8 cellular contexts compared by ENCODE assay signal in genomic region chr12:50222275-50222783, GRCh38. TPM values are rescaled to one million over a fixed set of nuclear protein-coding genes. Genes with fewer than 3 reads are reported as not detected.
DNase-seq lines count a peak whose midpoint lies in the region; TF ChIP-seq lines count a peak whose summit lies in the region.

No MANE protein-coding gene starts in this region.

- TF ChIP-seq CTCF in SK-N-SH (IDR thresholded peaks at IDR 0.05), result peak; percentile 42
- TF ChIP-seq CTCF in colonic mucosa (IDR thresholded peaks at IDR 0.05), result no peak

- TF ChIP-seq EP300 in SK-N-SH (IDR thresholded peaks at IDR 0.05; ENCODE audit: borderline replicate concordance in 1 of 2, low read depth in 1 of 2, low read length in 1 of 2), result no peak

- peak overlapping the region; percentile 65 to 71 for H3K4me3 ChIP-seq in SK-N-SH (ENCODE audit: low read depth in 2 of 2, low read length in 1 of 2)
- peak overlapping the region; percentile 16 for H3K4me3 ChIP-seq in colonic mucosa
- peak overlapping the region; percentile 80 to 91 for H3K4me3 ChIP-seq in stomach smooth muscle (ENCODE audit: low read length in 2 of 2)

- CTCF ChIA-PET in SK-N-SH (lab: Yijun Ruan, JAX), result interaction anchor here (0.7 to 2.8 kb wide), 11 partner anchors 12 to 254 kb away, joined by 3 to 20 read pairs (median 4); partner anchors contain the start of genes COX14, LIMA1 and SMARCD1

- peak overlapping the region; percentile 67; the same call in 1 of the 2 replicates for H2AFZ ChIP-seq in SK-N-SH (ENCODE audit: low read depth)

- POLR2A ChIA-PET in SK-N-SH (lab: Yijun Ruan, JAX), result interaction anchor here (0.6 to 1.1 kb wide), 4 partner anchors 11 to 143 kb away, joined by 3 read pairs; no protein-coding TSS in a partner anchor

- H3K4me1 ChIP-seq in SK-N-SH (ENCODE audit: control insufficient read depth in 1 of 2, insufficient read depth in 2 of 2, low read depth in 1 of 2, low read length in 1 of 2) (peaks cover 6 to 20% of the 10 kb centered on the region in 2 experiments; a peak in 3 of 4 replicates), colonic mucosa (no peaks in the 10 kb centered on the region), stomach smooth muscle (ENCODE audit: control insufficient read depth, insufficient read depth, low read length) (peaks cover 10% of the 10 kb centered on the region)

- H3K36me3 ChIP-seq in SK-N-SH (replicated peaks in 1 of 2; ENCODE audit: control insufficient read depth in 1 of 2, insufficient read depth in 2 of 2, low read length in 1 of 2) (peaks cover 5 to 10% of the 10 kb centered on the region in 2 experiments), colonic mucosa (no peaks in the 10 kb centered on the region), stomach smooth muscle (ENCODE audit: control insufficient read depth in 2 of 2, insufficient read depth in 2 of 2, low read length in 2 of 2) (peaks cover 0 to 3% of the 10 kb centered on the region in 2 donors)

- H4K20me1 ChIP-seq in SK-N-SH (ENCODE audit: insufficient read depth), result no peaks in the 10 kb centered on the region; the same call in 1 of the 2 replicates

- peaks cover 65% of the 10 kb centered on the region for H3K79me2 ChIP-seq in SK-N-SH (ENCODE audit: insufficient read depth)

- peak overlapping the region; percentile 66 for H3K4me2 ChIP-seq in SK-N-SH

- no peaks in the 10 kb centered on the region for H3K9me2 ChIP-seq in SK-N-SH

- DNase-seq in NCI-H1417 (lab: John Stamatoyannopoulos, UW) (peak; percentile 25 to 52 (median 47)), NCI-H1417 treated with DMSO at 0.1 percent for 48 hours (lab: John Stamatoyannopoulos, UW) (no peak), Kasumi-1 (lab: John Stamatoyannopoulos, UW) (peak; percentile 72 to 83), SK-N-SH (peak; percentile 73), colonic mucosa (peak; percentile 57), kidney tubule cell (ENCODE audit: low spot score) (peak; percentile 72)
- no peak for DNase-seq in stimulated activated CD4-positive, alpha-beta T cell treated with anti-CD3 and anti-CD28 coated beads, Interleukin-1b, Interleukin-23, amount 100 ng/mL, for 48 hours

- H3F3A ChIP-seq in SK-N-SH (replicated peaks; ENCODE audit: insufficient read depth), result peaks cover 46% of the 10 kb centered on the region

- H3K9me3 ChIP-seq in SK-N-SH, result no peaks in the 10 kb centered on the region
- no peaks in the 10 kb centered on the region for H3K9me3 ChIP-seq in colonic mucosa
- H3K9me3 ChIP-seq in stomach smooth muscle (ENCODE audit: control insufficient read depth in 2 of 2, low read length in 2 of 2), result no peaks in the 10 kb centered on the region

- H3K9ac ChIP-seq in SK-N-SH, result peak overlapping the region; percentile 80
- H3K9ac ChIP-seq in colonic mucosa (ENCODE audit: low read depth in 2 of 2, low read length in 2 of 2), result peak overlapping the region; percentile 38 to 46
- H3K9ac ChIP-seq in stomach smooth muscle (ENCODE audit: low read length in 2 of 2), result peak overlapping the region; percentile 84 to 91

- intact Hi-C loops in colonic mucosa (cut with DNase I), result loop anchor here (10.0 kb wide), 1 partner anchor 62 kb away; the partner anchor contains the start of gene LIMA1

- peak overlapping the region; percentile 83 to 97 for H3K27ac ChIP-seq in SK-N-SH (ENCODE audit: low read depth in 2 of 2, low read length in 1 of 2)
- peak overlapping the region; percentile 45 for H3K27ac ChIP-seq in colonic mucosa
- H3K27ac ChIP-seq in stomach smooth muscle (ENCODE audit: low read length), result peak overlapping the region; percentile 82

- H3K27me3 ChIP-seq in SK-N-SH (ENCODE audit: insufficient read depth), result no peaks in the 10 kb centered on the region
- no peaks in the 10 kb centered on the region for H3K27me3 ChIP-seq in colonic mucosa
- H3K27me3 ChIP-seq in stomach smooth muscle (ENCODE audit: control insufficient read depth in 1 of 2, insufficient read depth in 2 of 2, low read length in 2 of 2), result no peaks in the 10 kb centered on the region

- WGBS in SK-N-SH (ENCODE audit: low lambda C conversion rate), result 7% methylated on average over 5 of the region's 5 CpGs

- TF ChIP-seq RAD21 in SK-N-SH (IDR thresholded peaks at IDR 0.05; ENCODE audit: low read length), result peak; percentile 12; the same call in 1 of the 2 replicates

TF ChIP-seq in SK-N-SH, 30 proteins besides CTCF, POLR2A, EP300 and RAD21:
- no peak for TF ChIP-seq FOXM1 (IDR thresholded peaks at IDR 0.05; ENCODE audit: low read depth)
- TF ChIP-seq SIN3A (IDR thresholded peaks at IDR 0.05; ENCODE audit: borderline replicate concordance, low read depth, low read length), result peak; percentile 95
- TF ChIP-seq ZBTB33 (IDR thresholded peaks at IDR 0.05; ENCODE audit: borderline replicate concordance, low read depth), result no peak
- no peak for TF ChIP-seq FOSL2 (IDR thresholded peaks at IDR 0.05; ENCODE audit: borderline replicate concordance, low read depth)
- TF ChIP-seq GABPA (IDR thresholded peaks at IDR 0.05; ENCODE audit: low read depth), result no peak
- peak; percentile 95 for TF ChIP-seq POLR2AphosphoS5 (IDR thresholded peaks at IDR 0.05; ENCODE audit: low read depth, low read length)
- TF ChIP-seq RFX5 (IDR thresholded peaks at IDR 0.05; ENCODE audit: low read length), result no peak
- no peak for TF ChIP-seq RCOR1 (IDR thresholded peaks at IDR 0.05; ENCODE audit: low read length)
- peak; percentile 96 for TF ChIP-seq MAX (IDR thresholded peaks at IDR 0.05; ENCODE audit: low read depth)
- TF ChIP-seq CHD2 (IDR thresholded peaks at IDR 0.05; ENCODE audit: low read length, partially characterized antibody), result peak; percentile 24
- TF ChIP-seq MXI1 (IDR thresholded peaks at IDR 0.05; ENCODE audit: low read depth, low read length), result peak; percentile 99
- peak; percentile 86 for TF ChIP-seq TCF12 (IDR thresholded peaks at IDR 0.05)
- peak; percentile 34; the same call in 1 of the 2 replicates for TF ChIP-seq ELF1 (IDR thresholded peaks at IDR 0.05)
- TF ChIP-seq NFIC (IDR thresholded peaks at IDR 0.05; ENCODE audit: borderline replicate concordance), result no peak
- TF ChIP-seq SMC3 (IDR thresholded peaks at IDR 0.05; ENCODE audit: low read depth, low read length), result peak; percentile 4; the same call in 1 of the 2 replicates
- TF ChIP-seq TAF1 (IDR thresholded peaks at IDR 0.05; ENCODE audit: borderline replicate concordance, low read depth, low read length), result peak; percentile 74
- no peak for TF ChIP-seq MEF2A (IDR thresholded peaks at IDR 0.05; ENCODE audit: borderline replicate concordance, low read depth)

RNA-seq across cellular contexts. Expression of gene CERS5, which starts 55.2 kb away (rescaled TPM):
- 56.9 and 68.3 TPM in 2 replicates for polyA plus RNA-seq in SK-N-SH (2012; rRNA removed)
- polyA plus RNA-seq in SK-N-SH (2012; cell fraction: cytosol; rRNA removed), result 53.7 and 58.9 TPM in 2 replicates
- 123 and 155 TPM in 2 replicates for polyA plus RNA-seq in SK-N-SH (2012; cell fraction: nucleus; rRNA removed)
- 10 to 100 TPM; 17.6 to 19.4 TPM for total RNA-seq in colonic mucosa

Comparison
In these comparisons a context has a peak if more than half of its experiments do, and no peak if none do; other contexts are left out.
1. DNase-seq: peak in NCI-H1417 (3 of 3), Kasumi-1 (2 of 2), SK-N-SH (single experiment), colonic mucosa (single experiment) and kidney tubule cell (single experiment); none in NCI-H1417 treated with DMSO at 0.1 percent for 48 hours (single experiment) and stimulated activated CD4-positive, alpha-beta T cell treated with anti-CD3 and anti-CD28 coated beads, Interleukin-1b, Interleukin-23, amount 100 ng/mL, for 48 hours (single experiment).
2. H3K4me3 ChIP-seq: peak in every context shown above with its lines; median percentile 86 in stomach smooth muscle; 68 in SK-N-SH; 16 in colonic mucosa.
3. Peak in every context shown above with its lines, with median percentiles within 50 percentile points of each other: H3K27ac ChIP-seq and H3K9ac ChIP-seq.